8 cellular contexts compared by ENCODE assay signal in genomic region chr4:112636688-112637551, GRCh38. TPM values are rescaled to one million over a fixed set of nuclear protein-coding genes. Genes with fewer than 3 reads are reported as not detected.
DNase-seq lines count a peak whose midpoint lies in the region; ATAC-seq, FAIRE-seq and TF ChIP-seq lines count a peak whose summit lies in the region.

TSS of gene LARP7 (plus strand) at chr4:112637143. CDS start at chr4:112644670, 7,527 bp downstream.
TSS of gene ZGRF1 (minus strand) at chr4:112636909. CDS start at chr4:112633176, 3,733 bp downstream.

- peak within 1 kb of the TSS; percentile 90 for H3K9ac ChIP-seq in Karpas-422 (ENCODE audit: low read length)

- H3K36me3 ChIP-seq in DOHH2 (ENCODE audit: control insufficient read depth, low read length) (peaks cover 26% of the 10 kb centered on the region), Karpas-422 (ENCODE audit: insufficient read depth, low read length) (peaks cover 14% of the 10 kb centered on the region; the same call in 1 of the 2 replicates)

- H3K27me3 ChIP-seq in DOHH2 (ENCODE audit: control insufficient read depth, low read length) (no peaks in the 10 kb centered on the region), Karpas-422 (ENCODE audit: low read length) (no peaks in the 10 kb centered on the region)

- DNase-seq in Karpas-422 (peak; percentile 100), RCC 7860 (ENCODE audit: low spot score) (peak; percentile 94), activated T-helper 1 cell treated with Interleukin-2 at 50 U/mL for 16 hours (ENCODE audit: low read depth) (peak; percentile 95), fibroblast of gingiva (ENCODE audit: low read depth) (peak; percentile 99), naive B cell (peak; percentile 98)

- H4K20me1 ChIP-seq in DOHH2 (ENCODE audit: control insufficient read depth, insufficient read depth, low read depth, low read length) (no peaks in the 10 kb centered on the region), Karpas-422 (ENCODE audit: insufficient read depth, low read depth, low read length) (no peaks in the 10 kb centered on the region)

- H3K79me2 ChIP-seq in DOHH2 (ENCODE audit: control insufficient read depth, low read length) = peaks cover 90% of the 10 kb centered on the region
- H3K79me2 ChIP-seq in Karpas-422 (ENCODE audit: low read length) = peaks cover 85% of the 10 kb centered on the region

- H3K4me2 ChIP-seq in DOHH2 (ENCODE audit: low read length) = peak within 1 kb of the TSS; percentile 63
- H3K4me2 ChIP-seq in Karpas-422 (ENCODE audit: low read depth, low read length, poor library complexity, severe bottlenecking) = peak within 1 kb of the TSS; percentile 88

- peak; percentile 89 for TF ChIP-seq CTCF in DOHH2 (IDR thresholded peaks at IDR 0.05; ENCODE audit: low read depth, low read length, poor library complexity, severe bottlenecking)

- no peaks in the 10 kb centered on the region for H3K27me3 Mint-ChIP-seq in naive B cell
- H3K27me3 Mint-ChIP-seq in stimulated activated memory B cell treated with anti-CD40 and anti-IgM and Interleukin-4, amounts not matched to agents 10 μg/mL and 1 μg/mL and 100 μg/mL, for 72 hours = no peaks in the 10 kb centered on the region

- FAIRE-seq in RCC 7860 (lab: Jason Lieb, UNC) = peak; percentile 91

- H3K9me3 Mint-ChIP-seq in naive B cell = no peaks in the 10 kb centered on the region
- H3K9me3 Mint-ChIP-seq in stimulated activated memory B cell treated with anti-CD40 and anti-IgM and Interleukin-4, amounts not matched to agents 10 μg/mL and 1 μg/mL and 100 μg/mL, for 72 hours = no peaks in the 10 kb centered on the region

- peaks cover 35% of the 10 kb centered on the region for H3K4me1 ChIP-seq in DOHH2 (ENCODE audit: control insufficient read depth, low read length)
- peaks cover 44% of the 10 kb centered on the region for H3K4me1 ChIP-seq in Karpas-422 (ENCODE audit: low read length)

- H3K9me2 ChIP-seq in DOHH2 (replicated peaks; ENCODE audit: control insufficient read depth, low read length) (no peaks in the 10 kb centered on the region), Karpas-422 (replicated peaks; ENCODE audit: insufficient read depth, low read length) (no peaks in the 10 kb centered on the region)

- H3K9me3 ChIP-seq in DOHH2 (ENCODE audit: control insufficient read depth, insufficient read depth, low read length) (no peaks in the 10 kb centered on the region), Karpas-422 (ENCODE audit: low read length) (no peaks in the 10 kb centered on the region)

- H2AFZ ChIP-seq in Karpas-422 (ENCODE audit: low read length) = peak within 1 kb of the TSS; percentile 75

- H3K36me3 Mint-ChIP-seq in naive B cell = peaks cover 0 to 8% of the 10 kb centered on the region in 2 donors
- H3K36me3 Mint-ChIP-seq in stimulated activated memory B cell treated with anti-CD40 and anti-IgM and Interleukin-4, amounts not matched to agents 10 μg/mL and 1 μg/mL and 100 μg/mL, for 72 hours = peaks cover 17% of the 10 kb centered on the region

- peaks cover 6% of the 10 kb centered on the region for H3F3A ChIP-seq in DOHH2 (ENCODE audit: control insufficient read depth, insufficient read depth)

- H3K27ac Mint-ChIP-seq in naive B cell = no peak within 1 kb of the TSS
- no peak within 1 kb of the TSS for H3K27ac Mint-ChIP-seq in stimulated activated memory B cell treated with anti-CD40 and anti-IgM and Interleukin-4, amounts not matched to agents 10 μg/mL and 1 μg/mL and 100 μg/mL, for 72 hours

- H3K4me3 ChIP-seq in DOHH2 (ENCODE audit: low read length) (peak within 1 kb of the TSS; percentile 94), Karpas-422 (ENCODE audit: low read length) (peak within 1 kb of the TSS; percentile 80)

- peaks cover 11 to 19% (median 17%) of the 10 kb centered on the region in 3 donors for H3K4me1 Mint-ChIP-seq in naive B cell
- H3K4me1 Mint-ChIP-seq in stimulated activated memory B cell treated with anti-CD40 and anti-IgM and Interleukin-4, amounts not matched to agents 10 μg/mL and 1 μg/mL and 100 μg/mL, for 72 hours = peaks cover 27% of the 10 kb centered on the region

- no peak within 1 kb of the TSS for H3K4me3 Mint-ChIP-seq in naive B cell
- H3K4me3 Mint-ChIP-seq in stimulated activated memory B cell treated with anti-CD40 and anti-IgM and Interleukin-4, amounts not matched to agents 10 μg/mL and 1 μg/mL and 100 μg/mL, for 72 hours = peak within 1 kb of the TSS; percentile 9

- ATAC-seq in GM21786 (IDR thresholded peaks at IDR 0.05; ENCODE audit: unreplicated experiment) = peak; percentile 87
- ATAC-seq in naive B cell (ENCODE audit: low read depth in 2 of 2) = peak; percentile 88 to 89
- peak; percentile 98 for ATAC-seq in stimulated activated memory B cell treated with anti-CD40 and anti-IgM and Interleukin-4, amounts not matched to agents 10 μg/mL and 1 μg/mL and 100 μg/mL, for 72 hours

- H3K27ac ChIP-seq in DOHH2 (ENCODE audit: low read depth, low read length) (peak within 1 kb of the TSS; percentile 84), Karpas-422 (ENCODE audit: low read length) (peak within 1 kb of the TSS; percentile 79)

RNA-seq across cellular contexts. Expression of gene LARP7, which starts in this region (rescaled TPM):
- total RNA-seq in Karpas-422 (2014; rRNA removed; shearing (Covaris generic); ENCODE audit: low replicate concordance) = 53.9 and 63.7 TPM in 2 replicates
- 10 to 100 TPM; 25.0 to 50.1 (median 45.0) TPM for polyA plus RNA-seq in naive B cell (ENCODE audit: low read depth in 6 of 6)

RNA-seq across cellular contexts. Expression of gene ZGRF1, which starts in this region (rescaled TPM):
- total RNA-seq in Karpas-422 (2014; rRNA removed; shearing (Covaris generic); ENCODE audit: low replicate concordance) = 18.3 and 39.8 TPM in 2 replicates
- polyA plus RNA-seq in naive B cell (ENCODE audit: low read depth in 6 of 6) = 1 to 10 TPM; 2.0 to 4.5 (median 4.1) TPM

Comparison
In these comparisons a context has a peak if more than half of its experiments do, and no peak if none do; other contexts are left out.
1. Peak in every context shown above with its lines: DNase-seq, ATAC-seq, H3K4me3 ChIP-seq and H3K27ac ChIP-seq.